Comparison of ENCODE assay signal across 30 cellular contexts in genomic region chr14:73102806-73103497, GRCh38. TPM values are rescaled to one million over a fixed set of nuclear protein-coding genes. Genes with fewer than 3 reads are reported as not detected.
A peak's percentile ranks its signal among the peaks of the same experiment; 100 is the strongest.
DNase-seq lines count a peak whose midpoint lies in the region; ATAC-seq and TF ChIP-seq lines count a peak whose summit lies in the region.
"Had no signal": no experiment of that assay in that cellular context is flagged by ENCODE, and none has a peak within 500 bp of the region (broad histone marks: within the 10 kb centered on the region; RNA-seq: fewer than 3 reads in every experiment).

No MANE protein-coding gene starts in this region.

- TF ChIP-seq POLR2A in adrenal gland (IDR thresholded peaks at IDR 0.05), result no peak

- POLR2A ChIA-PET in CD4-positive, alpha-beta T cell (lab: Charles Lee), result interaction anchor here (1.1 kb wide), 1 partner anchor 44 kb away, joined by 3 read pairs; the partner anchor contains the start of gene RBM25

- intact Hi-C loops in CD4-positive, alpha-beta T cell (cut with DNase I, micrococcal nuclease), result no loop called here
- intact Hi-C loops in adrenal gland (cut with DNase I) (no loop called here), upper lobe of right lung (cut with DNase I) (no loop called here)

- ATAC-seq in CD4-positive, alpha-beta T cell (ENCODE audit: poor library complexity), result no peak
- ATAC-seq in HG03432 (IDR thresholded peaks at IDR 0.05; ENCODE audit: unreplicated experiment) (no peak), upper lobe of right lung (no peak)
- ATAC-seq: activated T-helper 17 cell treated with anti-CD3 and anti-CD28 coated beads, Interleukin-2, amount 50 U/mL, for 72 hours; body of pancreas; CD8-positive, alpha-beta T cell; foreskin keratinocyte had no signal

- H3K4me3 ChIP-seq in adrenal gland, result no peak overlapping the region
- H3K4me3 ChIP-seq in upper lobe of right lung, result no peak overlapping the region
- H3K4me3 ChIP-seq: body of pancreas, esophagus squamous epithelium, MG63, stomach, thyroid gland had no signal

- peaks cover 89% of the 10 kb centered on the region for H3K36me3 Mint-ChIP-seq in activated T-cell treated with anti-CD3 and anti-CD28 coated beads, Interleukin-2, amount 50 U/mL, for 24 hours (ENCODE audit: low read depth)
- H3K36me3 Mint-ChIP-seq in CD4-positive, alpha-beta T cell (ENCODE audit: low read depth), result peaks cover 98% of the 10 kb centered on the region
- H3K36me3 Mint-ChIP-seq in endothelial cell (ENCODE audit: low read depth, unreplicated experiment), result peaks cover 35% of the 10 kb centered on the region

- DNase-seq in activated T-cell treated with anti-CD3 and anti-CD28 coated beads, Interleukin-2, amount 50 U/mL, for 24 hours, result no peak
- no peak for DNase-seq in activated T-cell treated with anti-CD3 and anti-CD28 coated beads, Interleukin-2, amount 50 U/mL, for 1 hour
- no peak for DNase-seq in CD4-positive, alpha-beta T cell
- no peak for DNase-seq in endothelial cell (ENCODE audit: low spot score)
- DNase-seq in adrenal gland, result no peak
- DNase-seq in upper lobe of right lung, result no peak
- DNase-seq: activated B cell treated with CpG ODN at 0.5 μM for 24 hours; activated CD4-positive, alpha-beta T cell treated with anti-CD3 and anti-CD28 coated beads, Interleukin-2, amount 50 U/mL, for 4 hours; activated naive CD8-positive, alpha-beta T cell treated with anti-CD3 and anti-CD28 coated beads, Interleukin-2, amount 10 ng/mL, durations not matched to agents 7 days and 5 days; body of pancreas; CD8-positive, alpha-beta T cell; DMS 273 treated with DMSO at 0.1 percent for 48 hours; EL; esophagus squamous epithelium; foreskin keratinocyte; GOT3; head of caudate nucleus; MG63; NCI-H2029 treated with DMSO at 0.1 percent for 48 hours; NCI-H226; NCI-H69; SHP77; small intestine; stomach; thyroid gland had no signal

- CTCF ChIA-PET in CD4-positive, alpha-beta T cell (lab: Charles Lee), result interaction anchor here (0.7 kb wide), 1 partner anchor 1668 kb away, joined by 6 read pairs; no protein-coding TSS in a partner anchor

- H3K9me3 Mint-ChIP-seq in activated T-cell treated with anti-CD3 and anti-CD28 coated beads, Interleukin-2, amount 50 U/mL, for 24 hours, result no peaks in the 10 kb centered on the region
- H3K9me3 Mint-ChIP-seq in CD4-positive, alpha-beta T cell, result no peaks in the 10 kb centered on the region
- no peaks in the 10 kb centered on the region for H3K9me3 Mint-ChIP-seq in endothelial cell (ENCODE audit: unreplicated experiment)
- H3K9me3 Mint-ChIP-seq: activated B cell treated with CpG ODN at 0.5 μM for 24 hours; activated naive CD8-positive, alpha-beta T cell treated with anti-CD3 and anti-CD28 coated beads, Interleukin-2, amount 10 ng/mL, durations not matched to agents 7 days and 5 days; activated T-helper 17 cell treated with anti-CD3 and anti-CD28 coated beads, Interleukin-2, amount 50 U/mL, for 72 hours; CD8-positive, alpha-beta T cell had no signal

- peak overlapping the region; percentile 29 for H3K27ac Mint-ChIP-seq in activated T-cell treated with anti-CD3 and anti-CD28 coated beads, Interleukin-2, amount 50 U/mL, for 24 hours
- H3K27ac Mint-ChIP-seq in CD4-positive, alpha-beta T cell, result peak overlapping the region; percentile 42
- H3K27ac Mint-ChIP-seq in endothelial cell (ENCODE audit: unreplicated experiment), result peak overlapping the region; percentile 27
- H3K27ac Mint-ChIP-seq: activated B cell treated with CpG ODN at 0.5 μM for 24 hours; activated naive CD8-positive, alpha-beta T cell treated with anti-CD3 and anti-CD28 coated beads, Interleukin-2, amount 10 ng/mL, durations not matched to agents 7 days and 5 days; CD8-positive, alpha-beta T cell had no signal

- H3K4me1 ChIP-seq in adrenal gland (replicated peaks in 1 of 2) (no peaks in the 10 kb centered on the region), upper lobe of right lung (no peaks in the 10 kb centered on the region)
- H3K4me1 ChIP-seq: body of pancreas, esophagus squamous epithelium, foreskin keratinocyte, parathyroid adenoma, thyroid gland had no signal

- H3K36me3 ChIP-seq in adrenal gland (replicated peaks in 1 of 2), result peaks cover 0 to 88% of the 10 kb centered on the region in 2 donors
- H3K36me3 ChIP-seq in upper lobe of right lung, result peaks cover 98% of the 10 kb centered on the region

- no peak overlapping the region for H3K27ac ChIP-seq in CD4-positive, alpha-beta T cell (ENCODE audit: low read depth, low read length)
- H3K27ac ChIP-seq in VCaP (peak overlapping the region; percentile 73), adrenal gland (no peak overlapping the region), upper lobe of right lung (no peak overlapping the region)
- H3K27ac ChIP-seq: body of pancreas, esophagus squamous epithelium, foreskin keratinocyte, KMS-11, parathyroid adenoma, stomach, thyroid gland had no signal

- 95 to 98% (median 96%) methylated on average over 27 of the region's 27 CpGs for WGBS in adrenal gland, 4 donors

- no peaks in the 10 kb centered on the region for H3K9me3 ChIP-seq in CD4-positive, alpha-beta T cell (ENCODE audit: control insufficient read depth, low read length)
- H3K9me3 ChIP-seq in adrenal gland (replicated peaks in 1 of 3) (no peaks in the 10 kb centered on the region), upper lobe of right lung (no peaks in the 10 kb centered on the region)
- H3K9me3 ChIP-seq: body of pancreas, esophagus squamous epithelium, MG63, stomach, thyroid gland had no signal

- TF ChIP-seq CTCF in CD4-positive, alpha-beta T cell (IDR thresholded peaks at IDR 0.05), result no peak
- no peak for TF ChIP-seq CTCF in VCaP (conservative IDR thresholded peaks at IDR 0.05)
- no peak for TF ChIP-seq CTCF in endothelial cell (IDR thresholded peaks at IDR 0.05; ENCODE audit: unreplicated experiment)
- no peak for TF ChIP-seq CTCF in adrenal gland (IDR thresholded peaks at IDR 0.05)
- TF ChIP-seq CTCF in upper lobe of right lung (IDR thresholded peaks at IDR 0.05), result no peak

- no peak overlapping the region for H3K4me3 Mint-ChIP-seq in activated T-cell treated with anti-CD3 and anti-CD28 coated beads, Interleukin-2, amount 50 U/mL, for 24 hours
- H3K4me3 Mint-ChIP-seq in CD4-positive, alpha-beta T cell, result no peak overlapping the region
- H3K4me3 Mint-ChIP-seq in endothelial cell (ENCODE audit: unreplicated experiment), result peak overlapping the region; percentile 56
- H3K4me3 Mint-ChIP-seq: activated B cell treated with CpG ODN at 0.5 μM for 24 hours; activated naive CD8-positive, alpha-beta T cell treated with anti-CD3 and anti-CD28 coated beads, Interleukin-2, amount 10 ng/mL, durations not matched to agents 7 days and 5 days; activated T-helper 17 cell treated with anti-CD3 and anti-CD28 coated beads, Interleukin-2, amount 50 U/mL, for 72 hours; CD8-positive, alpha-beta T cell had no signal

- no peaks in the 10 kb centered on the region for H3K27me3 Mint-ChIP-seq in activated T-cell treated with anti-CD3 and anti-CD28 coated beads, Interleukin-2, amount 50 U/mL, for 24 hours
- no peaks in the 10 kb centered on the region for H3K27me3 Mint-ChIP-seq in CD4-positive, alpha-beta T cell
- no peaks in the 10 kb centered on the region for H3K27me3 Mint-ChIP-seq in endothelial cell (ENCODE audit: unreplicated experiment)
- H3K27me3 Mint-ChIP-seq: activated B cell treated with CpG ODN at 0.5 μM for 24 hours; activated naive CD8-positive, alpha-beta T cell treated with anti-CD3 and anti-CD28 coated beads, Interleukin-2, amount 10 ng/mL, durations not matched to agents 7 days and 5 days; activated T-helper 17 cell treated with anti-CD3 and anti-CD28 coated beads, Interleukin-2, amount 50 U/mL, for 72 hours had no signal

- no peaks in the 10 kb centered on the region for H3K4me1 Mint-ChIP-seq in activated T-cell treated with anti-CD3 and anti-CD28 coated beads, Interleukin-2, amount 50 U/mL, for 24 hours (ENCODE audit: low read depth)
- H3K4me1 Mint-ChIP-seq in CD4-positive, alpha-beta T cell (ENCODE audit: low read depth), result peaks cover 8% of the 10 kb centered on the region
- no peaks in the 10 kb centered on the region for H3K4me1 Mint-ChIP-seq in endothelial cell (ENCODE audit: unreplicated experiment)
- H3K4me1 Mint-ChIP-seq: activated B cell treated with CpG ODN at 0.5 μM for 24 hours; activated naive CD8-positive, alpha-beta T cell treated with anti-CD3 and anti-CD28 coated beads, Interleukin-2, amount 10 ng/mL, durations not matched to agents 7 days and 5 days; activated T-helper 17 cell treated with anti-CD3 and anti-CD28 coated beads, Interleukin-2, amount 50 U/mL, for 72 hours had no signal

- H3K27me3 ChIP-seq in CD4-positive, alpha-beta T cell (ENCODE audit: control insufficient read depth, insufficient read depth, low read length), result no peaks in the 10 kb centered on the region
- H3K27me3 ChIP-seq in adrenal gland (no peaks in the 10 kb centered on the region), upper lobe of right lung (no peaks in the 10 kb centered on the region)
- H3K27me3 ChIP-seq: body of pancreas, esophagus squamous epithelium, foreskin keratinocyte, MG63, stomach, thyroid gland had no signal

RNA-seq across cellular contexts. Expression of gene PSEN1, which starts 33.4 kb away (rescaled TPM):
- 10 to 100 TPM; 27.1 to 28.3 TPM for total RNA-seq in CD4-positive, alpha-beta T cell
- total RNA-seq in endothelial cell (ENCODE audit: unreplicated experiment) (75.3 TPM), adrenal gland (10 to 100 TPM; 43.2 to 83.8 (median 51.2) TPM), upper lobe of right lung (63.9 TPM)
- polyA plus RNA-seq in adrenal gland, result 10 to 100 TPM; 15.7 to 55.5 (median 25.4) TPM

RNA-seq across cellular contexts. Expression of gene RBM25, which starts 44.6 kb away (rescaled TPM):
- total RNA-seq in CD4-positive, alpha-beta T cell, result 100 to 1,000 TPM; 157 to 161 TPM
- total RNA-seq in endothelial cell (ENCODE audit: unreplicated experiment) (110 TPM), adrenal gland (10 to 100 TPM; 14.7 to 57.7 (median 44.9) TPM), upper lobe of right lung (70.1 TPM)
- 10 to 100 TPM; 56.5 to 95.4 (median 66.7) TPM for polyA plus RNA-seq in adrenal gland
